Comparison of ENCODE assay signal across 8 cellular contexts in genomic region chr1:197868751-197869501, GRCh38. TPM values are rescaled to one million over a fixed set of nuclear protein-coding genes. Genes with fewer than 3 reads are reported as not detected.
DNase-seq lines count a peak whose midpoint lies in the region; ATAC-seq and TF ChIP-seq lines count a peak whose summit lies in the region.

No MANE protein-coding gene starts in this region.

- ATAC-seq in GM18520 (IDR thresholded peaks at IDR 0.05; ENCODE audit: unreplicated experiment) (peak; percentile 87), HG03064 (IDR thresholded peaks at IDR 0.05; ENCODE audit: low read depth, unreplicated experiment) (peak; percentile 71), psoas muscle (peak; percentile 60 to 92 (median 82))
- ATAC-seq in activated T-cell treated with anti-CD3 and anti-CD28 coated beads, Interleukin-2, amount 50 U/mL, for 4 hours, result peak; percentile 69 to 85

- intact Hi-C loops in CD4-positive, alpha-beta memory T cell (cut with micrococcal nuclease), result loop anchor here (1.0 to 10.0 kb wide), 7 partner anchors 92 to 596 kb away; no protein-coding TSS in a partner anchor
- intact Hi-C loops in psoas muscle (cut with DNase I), result loop anchor here (5.0 to 10.0 kb wide), 3 partner anchors 252 to 347 kb away; no protein-coding TSS in a partner anchor

- TF ChIP-seq CTCF in psoas muscle (IDR thresholded peaks at IDR 0.05), result peak; percentile 65

- no peaks in the 10 kb centered on the region for H3K4me1 Mint-ChIP-seq in CD4-positive, alpha-beta memory T cell
- no peaks in the 10 kb centered on the region for H3K4me1 Mint-ChIP-seq in activated T-cell treated with anti-CD3 and anti-CD28 coated beads, Interleukin-2, amount 50 U/mL, for 4 hours (ENCODE audit: low read depth)

- no peak overlapping the region for H3K27ac ChIP-seq in CD4-positive, alpha-beta memory T cell (ENCODE audit: low read depth, low read length)
- no peak overlapping the region for H3K27ac ChIP-seq in psoas muscle

- no peaks in the 10 kb centered on the region for H3K36me3 ChIP-seq in CD4-positive, alpha-beta memory T cell (ENCODE audit: insufficient read depth, low read length)
- no peaks in the 10 kb centered on the region for H3K36me3 ChIP-seq in psoas muscle (ENCODE audit: insufficient read depth in 1 of 2, low read depth in 1 of 2)

- no peak overlapping the region for H3K4me3 Mint-ChIP-seq in CD4-positive, alpha-beta memory T cell
- no peak overlapping the region for H3K4me3 Mint-ChIP-seq in activated T-cell treated with anti-CD3 and anti-CD28 coated beads, Interleukin-2, amount 50 U/mL, for 4 hours

- CTCF ChIA-PET in CD4-positive, alpha-beta memory T cell (lab: Charles Lee; ENCODE audit: partially characterized antibody), result interaction anchor here (0.5 to 3.9 kb wide), 35 partner anchors 9 to 429 kb away, joined by 3 to 67 read pairs (median 4); partner anchors contain the start of genes DENND1B and LHX9

- no peaks in the 10 kb centered on the region for H3K36me3 Mint-ChIP-seq in CD4-positive, alpha-beta memory T cell
- no peaks in the 10 kb centered on the region for H3K36me3 Mint-ChIP-seq in activated T-cell treated with anti-CD3 and anti-CD28 coated beads, Interleukin-2, amount 50 U/mL, for 4 hours (ENCODE audit: insufficient read depth)

- peak; percentile 47 to 55 (median 50) for DNase-seq in CD4-positive, alpha-beta memory T cell
- peak; percentile 33 to 63 for DNase-seq in NCI-H526 (lab: John Stamatoyannopoulos, UW)
- peak; percentile 13 for DNase-seq in activated T-cell treated with anti-CD3 and anti-CD28 coated beads, Interleukin-2, amount 50 U/mL, for 4 hours
- DNase-seq in germinal center (ENCODE audit: low spot score), result peak; percentile 41
- DNase-seq in psoas muscle, result no peak
- no peak for DNase-seq in C1 segment of cervical spinal cord (lab: John Stamatoyannopoulos, UW)

- WGBS in psoas muscle, 3 donors, result 10 to 16% (median 11%) methylated on average over 7 of the region's 7 CpGs

- H3K4me1 ChIP-seq in CD4-positive, alpha-beta memory T cell (ENCODE audit: insufficient read depth, low read length), result no peaks in the 10 kb centered on the region
- no peaks in the 10 kb centered on the region for H3K4me1 ChIP-seq in psoas muscle

- H3K27me3 Mint-ChIP-seq in CD4-positive, alpha-beta memory T cell, result no peaks in the 10 kb centered on the region
- H3K27me3 Mint-ChIP-seq in activated T-cell treated with anti-CD3 and anti-CD28 coated beads, Interleukin-2, amount 50 U/mL, for 4 hours (ENCODE audit: low read depth), result no peaks in the 10 kb centered on the region

- no peak overlapping the region for H3K4me3 ChIP-seq in CD4-positive, alpha-beta memory T cell (ENCODE audit: low read length in 2 of 2)
- no peak overlapping the region for H3K4me3 ChIP-seq in psoas muscle

- no peaks in the 10 kb centered on the region for H3K27me3 ChIP-seq in CD4-positive, alpha-beta memory T cell (ENCODE audit: insufficient read depth, low read length)
- no peaks in the 10 kb centered on the region for H3K27me3 ChIP-seq in psoas muscle (ENCODE audit: insufficient read depth in 3 of 3, low read length in 2 of 3)

- H3K9me3 Mint-ChIP-seq in CD4-positive, alpha-beta memory T cell, result no peaks in the 10 kb centered on the region
- no peaks in the 10 kb centered on the region for H3K9me3 Mint-ChIP-seq in activated T-cell treated with anti-CD3 and anti-CD28 coated beads, Interleukin-2, amount 50 U/mL, for 4 hours

- no peak overlapping the region for H3K27ac Mint-ChIP-seq in CD4-positive, alpha-beta memory T cell

- POLR2A ChIA-PET in CD4-positive, alpha-beta memory T cell (lab: Charles Lee; ENCODE audit: partially characterized antibody), result interaction anchor here (0.6 to 1.3 kb wide), 3 partner anchors 15 to 175 kb away, joined by 3 read pairs; partner anchors contain the start of gene DENND1B

- no peaks in the 10 kb centered on the region for H3K9me3 ChIP-seq in CD4-positive, alpha-beta memory T cell (ENCODE audit: control insufficient read depth in 1 of 2, low read length in 2 of 2)
- no peaks in the 10 kb centered on the region for H3K9me3 ChIP-seq in psoas muscle

RNA-seq across cellular contexts. Expression of gene C1orf53, which starts 33.5 kb away (rescaled TPM):
- total RNA-seq in CD4-positive, alpha-beta memory T cell, result not detected
- polyA plus RNA-seq in CD4-positive, alpha-beta memory T cell, result not detected
- total RNA-seq in activated T-cell treated with anti-CD3 and anti-CD28 coated beads, Interleukin-2, amount 50 U/mL, for 4 hours, result 1 to 10 TPM in 2 of 3 donors, under 1 TPM in 1; 0.68 to 2.5 (median 2.4) TPM
- total RNA-seq in psoas muscle, result 1 to 10 TPM in 3 of 4 donors, under 1 TPM in 1; 0.84 to 3.9 (median 1.8) TPM
- 1 to 10 TPM; 2.0 to 4.3 (median 2.5) TPM for polyA plus RNA-seq in psoas muscle

RNA-seq across cellular contexts. Expression of gene LHX9, which starts 48.2 kb away (rescaled TPM):
- not detected for total RNA-seq in CD4-positive, alpha-beta memory T cell
- polyA plus RNA-seq in CD4-positive, alpha-beta memory T cell, result not detected
- not detected for total RNA-seq in activated T-cell treated with anti-CD3 and anti-CD28 coated beads, Interleukin-2, amount 50 U/mL, for 4 hours
- total RNA-seq in psoas muscle, result under 1 TPM; 0.09 to 0.27 (median 0.13) TPM
- under 1 TPM in 2 of 3 donors, not detected in 1; 0.04 TPM for polyA plus RNA-seq in psoas muscle

Comparison
In these comparisons a context has a peak if more than half of its experiments do, and no peak if none do; other contexts are left out.
1. DNase-seq: peak in CD4-positive, alpha-beta memory T cell (5 of 5), NCI-H526 (2 of 2), activated T-cell treated with anti-CD3 and anti-CD28 coated beads, Interleukin-2, amount 50 U/mL, for 4 hours (single experiment) and germinal center (single experiment); none in psoas muscle (0 of 2) and C1 segment of cervical spinal cord (0 of 14).
2. Peak in every context shown above with its lines, with median percentiles within 50 percentile points of each other: ATAC-seq.